In the genomic region with DNA sequence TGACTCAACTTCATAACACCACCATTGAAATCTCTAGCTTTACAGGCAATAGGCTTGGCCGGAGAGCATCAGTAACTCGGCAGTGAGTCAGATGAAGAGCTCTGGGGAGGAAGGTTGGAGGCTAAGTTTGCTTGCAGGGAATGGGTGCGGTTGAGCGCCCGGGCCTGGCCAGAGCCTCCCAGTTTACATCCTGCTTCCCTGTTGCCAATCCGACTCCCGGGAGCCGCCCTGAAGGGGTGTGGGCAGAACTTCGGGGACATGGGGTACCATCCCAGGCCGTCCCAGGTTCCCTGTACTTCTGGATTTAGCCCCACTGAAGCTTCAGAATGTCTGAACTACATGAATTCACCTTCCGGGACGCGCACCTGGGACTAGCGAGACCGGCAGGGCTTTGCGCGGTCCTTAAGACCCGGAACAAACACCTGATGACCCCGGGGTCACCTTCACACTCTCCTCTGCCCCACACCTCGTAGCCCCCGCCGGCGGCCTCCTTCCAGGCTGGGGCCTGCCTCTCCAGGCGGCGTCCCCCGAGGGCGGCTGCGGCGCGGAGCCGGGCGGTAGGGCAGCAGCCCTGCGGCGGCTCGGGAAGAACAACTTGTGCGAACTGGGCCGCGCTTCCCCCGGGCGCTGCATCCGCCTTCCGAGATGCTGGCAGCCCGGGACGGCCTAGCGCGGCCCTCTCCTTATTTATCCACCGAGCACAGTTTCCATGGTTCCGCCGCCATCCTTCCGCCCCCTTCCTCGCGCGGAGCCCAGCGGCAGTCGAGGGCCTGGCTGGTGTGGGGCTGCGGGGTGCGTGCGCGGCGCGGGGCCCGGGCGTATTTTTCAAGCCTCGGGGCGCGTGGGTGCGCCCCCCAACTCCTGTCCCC, we compare ENCODE assay signal across 8 cellular contexts. TPM values are rescaled to one million over a fixed set of nuclear protein-coding genes. Genes with fewer than 3 reads are reported as not detected.
A peak's percentile ranks its signal among the peaks of the same experiment; 100 is the strongest.
DNase-seq lines count a peak whose midpoint lies in the region; ATAC-seq and TF ChIP-seq lines count a peak whose summit lies in the region.

No MANE protein-coding gene starts in this region.

- H3K4me3 ChIP-seq in effector memory CD4-positive, alpha-beta T cell (ENCODE audit: insufficient read depth, low read depth, low read length, poor library complexity, severe bottlenecking): peak overlapping the region; percentile 75
- H3K4me3 ChIP-seq in suprapubic skin: peak overlapping the region; percentile 63

- peak overlapping the region; percentile 56 for H3K27ac Mint-ChIP-seq in activated B cell treated with CpG ODN at 0.5 μM for 24 hours

- H3K4me1 ChIP-seq in effector memory CD4-positive, alpha-beta T cell (ENCODE audit: control insufficient read depth, insufficient read depth, low read length, poor library complexity, severe bottlenecking): peaks cover 10% of the 10 kb centered on the region
- peaks cover 29% of the 10 kb centered on the region for H3K4me1 ChIP-seq in suprapubic skin

- WGBS in suprapubic skin: 41% methylated on average over 9 of the region's 67 CpGs

- intact Hi-C loops in activated B cell treated with CpG ODN at 0.5 μM for 24 hours (cut with micrococcal nuclease): loop anchor here (5.0 kb wide), 2 partner anchors 36 to 249 kb away; no protein-coding TSS in a partner anchor

- in situ Hi-C loops in KBM-7 (cut with MboI; ENCODE audit: low pct_unique_long_range_greater_than_20kb, low sequenced_read_pairs): no loop called here

- ATAC-seq in GM19324 (IDR thresholded peaks at IDR 0.05; ENCODE audit: low FRiP score, unreplicated experiment): peak; percentile 31
- ATAC-seq in activated B cell treated with CpG ODN at 0.5 μM for 24 hours (ENCODE audit: low read depth): peak; percentile 42
- ATAC-seq in GM19023 (IDR thresholded peaks at IDR 0.05; ENCODE audit: unreplicated experiment): no peak

- peak in 1 of 2 donors; percentile 7 for TF ChIP-seq POLR2A in suprapubic skin (IDR thresholded peaks at IDR 0.05)

- H3K4me1 Mint-ChIP-seq in activated B cell treated with CpG ODN at 0.5 μM for 24 hours: peaks cover 36% of the 10 kb centered on the region

- H3K36me3 ChIP-seq in effector memory CD4-positive, alpha-beta T cell (ENCODE audit: control insufficient read depth, insufficient read depth, low read length): no peaks in the 10 kb centered on the region
- no peaks in the 10 kb centered on the region for H3K36me3 ChIP-seq in suprapubic skin

- H3K27me3 ChIP-seq in effector memory CD4-positive, alpha-beta T cell (replicated peaks; ENCODE audit: control insufficient read depth, insufficient read depth, low read length, poor library complexity, severe bottlenecking): no peaks in the 10 kb centered on the region
- no peaks in the 10 kb centered on the region for H3K27me3 ChIP-seq in suprapubic skin

- H3K36me3 Mint-ChIP-seq in activated B cell treated with CpG ODN at 0.5 μM for 24 hours (ENCODE audit: low read depth): no peaks in the 10 kb centered on the region

- H3K27ac ChIP-seq in effector memory CD4-positive, alpha-beta T cell (ENCODE audit: insufficient read depth, low read length, poor library complexity, severe bottlenecking): peak overlapping the region; percentile 42
- H3K27ac ChIP-seq in suprapubic skin: peak overlapping the region; percentile 96

- no peaks in the 10 kb centered on the region for H3K9me3 Mint-ChIP-seq in activated B cell treated with CpG ODN at 0.5 μM for 24 hours

- TF ChIP-seq CTCF in activated B cell treated with CpG ODN at 0.5 μM for 24 hours (IDR thresholded peaks at IDR 0.05) (no peak), suprapubic skin (IDR thresholded peaks at IDR 0.05) (no peak)

- peak overlapping the region; percentile 76 for H3K4me3 Mint-ChIP-seq in activated B cell treated with CpG ODN at 0.5 μM for 24 hours

- H3K27me3 Mint-ChIP-seq in activated B cell treated with CpG ODN at 0.5 μM for 24 hours: no peaks in the 10 kb centered on the region

- TF ChIP-seq EP300 in suprapubic skin (IDR thresholded peaks at IDR 0.05): no peak

- POLR2A ChIA-PET in activated B cell treated with CpG ODN at 0.5 μM for 24 hours (lab: Charles Lee): interaction anchor here (0.9 to 4.1 kb wide), 7 partner anchors 9 to 263 kb away, joined by 3 to 42 read pairs (median 12); partner anchors contain the start of gene RREB1

- CTCF ChIA-PET in activated B cell treated with CpG ODN at 0.5 μM for 24 hours (lab: Charles Lee): no interaction called here

- DNase-seq in A172 (ENCODE audit: low spot score) (peak; percentile 70), KBM-7 (peak; percentile 66), activated B cell treated with CpG ODN at 0.5 μM for 24 hours (no peak), lung microvascular endothelial cell (ENCODE audit: low read depth in 2 of 2) (peak; percentile 25 to 61), suprapubic skin (ENCODE audit: low spot score in 2 of 2) (peak; percentile 78 to 82)
- DNase-seq in effector memory CD4-positive, alpha-beta T cell: peak in 2 of 3 donors; percentile 5 to 9

- H3K9me3 ChIP-seq in effector memory CD4-positive, alpha-beta T cell (ENCODE audit: control insufficient read depth, low read length): no peaks in the 10 kb centered on the region
- H3K9me3 ChIP-seq in suprapubic skin: no peaks in the 10 kb centered on the region

RNA-seq across cellular contexts. Expression of gene RREB1, which starts 56.6 kb away (rescaled TPM):
- 5.1 and 7.3 TPM in 2 replicates for total RNA-seq in A172 (2014; rRNA removed; shearing (Covaris generic))
- total RNA-seq in activated B cell treated with CpG ODN at 0.5 μM for 24 hours (62.2 and 67.7 TPM in 2 replicates), lung microvascular endothelial cell (10.2 and 17.5 TPM in 2 replicates), suprapubic skin (100 to 1,000 TPM in 1 of 4 donors, 10 to 100 TPM in 3; 56.2 to 102 (median 62.6) TPM)
